Comparison of ENCODE assay signal across 15 cellular contexts in genomic region chr3:134336587-134336986, GRCh38. TPM values are rescaled to one million over a fixed set of nuclear protein-coding genes. Genes with fewer than 3 reads are reported as not detected.
DNase-seq lines count a peak whose midpoint lies in the region; ATAC-seq and TF ChIP-seq lines count a peak whose summit lies in the region.
"Had no signal": no experiment of that assay in that cellular context is flagged by ENCODE, and none has a peak within 500 bp of the region (broad histone marks: within the 10 kb centered on the region; RNA-seq: fewer than 3 reads in every experiment).

No MANE protein-coding gene starts in this region.

- H3K27ac Mint-ChIP-seq in activated T-helper 1 cell treated with anti-CD3 and anti-CD28 coated beads, Interleukin-12 subunit alpha, Interleukin-12 subunit beta, Interleukin-2, Interleukin-4 antibody, amounts not matched to agents 30 ng/mL and 10 ng/mL and 1 ng/mL, durations not matched to agents 14 hours and 24 hours and 36 hours, result no peak overlapping the region
- H3K27ac Mint-ChIP-seq: B cell had no signal

- H3K4me1 Mint-ChIP-seq in activated T-helper 1 cell treated with anti-CD3 and anti-CD28 coated beads, Interleukin-12 subunit alpha, Interleukin-12 subunit beta, Interleukin-2, Interleukin-4 antibody, amounts not matched to agents 30 ng/mL and 10 ng/mL and 1 ng/mL, durations not matched to agents 14 hours and 24 hours and 36 hours (ENCODE audit: low read depth), result no peaks in the 10 kb centered on the region
- H3K4me1 Mint-ChIP-seq: B cell had no signal

- H3K36me3 Mint-ChIP-seq in activated T-helper 1 cell treated with anti-CD3 and anti-CD28 coated beads, Interleukin-12 subunit alpha, Interleukin-12 subunit beta, Interleukin-2, Interleukin-4 antibody, amounts not matched to agents 30 ng/mL and 10 ng/mL and 1 ng/mL, durations not matched to agents 14 hours and 24 hours and 36 hours (ENCODE audit: low read depth), result no peaks in the 10 kb centered on the region

- in situ Hi-C loops in ACHN (cut with HindIII; ENCODE audit: low pct_ligation_motif_present, low pct_unique_long_range_greater_than_20kb, low sequenced_read_pairs), result no loop called here

- H3K9me3 Mint-ChIP-seq in activated T-helper 1 cell treated with anti-CD3 and anti-CD28 coated beads, Interleukin-12 subunit alpha, Interleukin-12 subunit beta, Interleukin-2, Interleukin-4 antibody, amounts not matched to agents 30 ng/mL and 10 ng/mL and 1 ng/mL, durations not matched to agents 14 hours and 24 hours and 36 hours, result no peaks in the 10 kb centered on the region

- H3K4me3 Mint-ChIP-seq in activated T-helper 1 cell treated with anti-CD3 and anti-CD28 coated beads, Interleukin-12 subunit alpha, Interleukin-12 subunit beta, Interleukin-2, Interleukin-4 antibody, amounts not matched to agents 30 ng/mL and 10 ng/mL and 1 ng/mL, durations not matched to agents 14 hours and 24 hours and 36 hours, result no peak overlapping the region
- H3K4me3 Mint-ChIP-seq: B cell had no signal

- peak overlapping the region; percentile 7 to 96 for H3K27ac ChIP-seq in coronary artery
- H3K27ac ChIP-seq: Peyer's patch, testis had no signal

- DNase-seq in AG10803 (ENCODE audit: low read depth) (peak; percentile 78), NCI-H2171 (lab: John Stamatoyannopoulos, UW) (peak; percentile 30), coronary artery (ENCODE audit: low spot score) (peak; percentile 81), kidney tubule cell (ENCODE audit: low spot score) (peak; percentile 69), ACHN (no peak), SKM-1 (lab: John Stamatoyannopoulos, UW; ENCODE audit: unreplicated experiment) (no peak)
- DNase-seq in activated T-helper 1 cell treated with anti-CD3 and anti-CD28 coated beads, Interleukin-12 subunit alpha, Interleukin-12 subunit beta, Interleukin-2, Interleukin-4 antibody, amounts not matched to agents 30 ng/mL and 10 ng/mL and 1 ng/mL, durations not matched to agents 14 hours and 24 hours and 36 hours (ENCODE audit: low spot score), result no peak
- DNase-seq: activated T-cell treated with anti-CD3 and anti-CD28 coated beads for 4 hours, GF-D8, Karpas-422, NCI-H345, testis had no signal

- TF ChIP-seq CTCF in AG10803 (conservative IDR thresholded peaks at IDR 0.05; ENCODE audit: low read length) (no peak), coronary artery (IDR thresholded peaks at IDR 0.05) (no peak)

- H3K27me3 Mint-ChIP-seq in activated T-helper 1 cell treated with anti-CD3 and anti-CD28 coated beads, Interleukin-12 subunit alpha, Interleukin-12 subunit beta, Interleukin-2, Interleukin-4 antibody, amounts not matched to agents 30 ng/mL and 10 ng/mL and 1 ng/mL, durations not matched to agents 14 hours and 24 hours and 36 hours (ENCODE audit: insufficient read depth), result no peaks in the 10 kb centered on the region

- H3K4me3 ChIP-seq in AG10803 (ENCODE audit: low read length) (no peak overlapping the region), coronary artery (no peak overlapping the region)
- H3K4me3 ChIP-seq: Peyer's patch, testis had no signal

- intact Hi-C loops in activated T-helper 1 cell treated with anti-CD3 and anti-CD28 coated beads, Interleukin-12 subunit alpha, Interleukin-12 subunit beta, Interleukin-2, Interleukin-4 antibody, amounts not matched to agents 30 ng/mL and 10 ng/mL and 1 ng/mL, durations not matched to agents 14 hours and 24 hours and 36 hours (cut with micrococcal nuclease), result no loop called here

- no peak for ATAC-seq in HG02970 (IDR thresholded peaks at IDR 0.05; ENCODE audit: low FRiP score, unreplicated experiment)

RNA-seq across cellular contexts. Expression of gene AMOTL2, which starts 37.7 kb away (rescaled TPM):
- not detected in 2 replicates for total RNA-seq in activated T-helper 1 cell treated with anti-CD3 and anti-CD28 coated beads, Interleukin-12 subunit alpha, Interleukin-12 subunit beta, Interleukin-2, Interleukin-4 antibody, amounts not matched to agents 30 ng/mL and 10 ng/mL and 1 ng/mL, durations not matched to agents 14 hours and 24 hours and 36 hours
- total RNA-seq: B cell had no signal

Comparison
In these comparisons a context has a peak if more than half of its experiments do, and no peak if none do; other contexts are left out.
1. DNase-seq: peak in AG10803 (single experiment), NCI-H2171 (single experiment), coronary artery (single experiment) and kidney tubule cell (single experiment); none in ACHN (single experiment), SKM-1 (single experiment) and activated T-helper 1 cell treated with anti-CD3 and anti-CD28 coated beads, Interleukin-12 subunit alpha, Interleukin-12 subunit beta, Interleukin-2, Interleukin-4 antibody, amounts not matched to agents 30 ng/mL and 10 ng/mL and 1 ng/mL, durations not matched to agents 14 hours and 24 hours and 36 hours (single experiment).